Comparison of ENCODE assay signal across 1 cellular context in genomic region chr3:49469037-49469875, GRCh38.
TF ChIP-seq lines count a peak whose summit lies in the region.

No MANE protein-coding gene starts in this region.

TF ChIP-seq in H1, 55 proteins besides CTCF, POLR2A, EP300 and RAD21:
- TF ChIP-seq NRF1 (IDR thresholded peaks at IDR 0.05; ENCODE audit: low read depth, low read length) = no peak
- peak; percentile 53; the same call in 1 of the 2 replicates for TF ChIP-seq E2F6 (IDR thresholded peaks at IDR 0.05)
- TF ChIP-seq TEAD4 (IDR thresholded peaks at IDR 0.05; ENCODE audit: low read depth, low read length) = peak; percentile 72
- TF ChIP-seq CBX5 (IDR thresholded peaks at IDR 0.05; ENCODE audit: low read depth, low read length) = no peak
- TF ChIP-seq SAP30 (IDR thresholded peaks at IDR 0.05; ENCODE audit: insufficient read depth, insufficient replicate concordance, low read length) = no peak
- no peak for TF ChIP-seq SIX5 (IDR thresholded peaks at IDR 0.05; ENCODE audit: low read depth, low read length)
- TF ChIP-seq SP1 (IDR thresholded peaks at IDR 0.05; ENCODE audit: low read depth, low read length) = peak; percentile 52; the same call in 1 of the 2 replicates
- peak; percentile 2 for TF ChIP-seq PHF8 (conservative IDR thresholded peaks at IDR 0.05; ENCODE audit: low read depth, low read length)
- TF ChIP-seq EGR1 (IDR thresholded peaks at IDR 0.05; ENCODE audit: borderline replicate concordance, low read depth, low read length) = no peak
- TF ChIP-seq HDAC6 (IDR thresholded peaks at IDR 0.05; ENCODE audit: low read depth, low read length) = no peak
- TF ChIP-seq CBX8 (IDR thresholded peaks at IDR 0.05; ENCODE audit: borderline replicate concordance, low read depth, low read length) = no peak
- peak; percentile 43 for TF ChIP-seq CTBP2 (IDR thresholded peaks at IDR 0.05; ENCODE audit: borderline replicate concordance, insufficient read depth, insufficient read length, low read length)
- no peak for TF ChIP-seq USF2 (IDR thresholded peaks at IDR 0.05; ENCODE audit: low read length)
- TF ChIP-seq GABPA (IDR thresholded peaks at IDR 0.05; ENCODE audit: borderline replicate concordance, insufficient read depth, low read length) = no peak
- peak; percentile 98 for TF ChIP-seq ASH2L (IDR thresholded peaks at IDR 0.05; ENCODE audit: low read length)
- no peak for TF ChIP-seq JUN (IDR thresholded peaks at IDR 0.05; ENCODE audit: low read depth, low read length)
- TF ChIP-seq SIN3A (conservative IDR thresholded peaks at IDR 0.05 in 1 of 2, IDR thresholded peaks at IDR 0.05 in 1 of 2; ENCODE audit: low read depth in 1 of 2, low read length in 2 of 2) = 0 out of 4 replicates have a peak, but pooled peaks of 1 of the 2 experiments have one; percentile 41
- TF ChIP-seq CREB1 (IDR thresholded peaks at IDR 0.05) = no peak; the same call in 1 of the 2 replicates
- 0 out of 2 replicates have a peak, but pooled peaks have one; percentile 8 for TF ChIP-seq POLR2AphosphoS5 (IDR thresholded peaks at IDR 0.05; ENCODE audit: low read depth, low read length)
